ENCODE assay signal across 1 cellular context in genomic region chr11:41845066-41845465, GRCh38.
TF ChIP-seq lines count a peak whose summit lies in the region.

No MANE protein-coding gene starts in this region.

TF ChIP-seq in GM23338, 12 proteins besides CTCF, POLR2A, EP300 and RAD21 (continued from another document):
- TF ChIP-seq, protein P1, sequence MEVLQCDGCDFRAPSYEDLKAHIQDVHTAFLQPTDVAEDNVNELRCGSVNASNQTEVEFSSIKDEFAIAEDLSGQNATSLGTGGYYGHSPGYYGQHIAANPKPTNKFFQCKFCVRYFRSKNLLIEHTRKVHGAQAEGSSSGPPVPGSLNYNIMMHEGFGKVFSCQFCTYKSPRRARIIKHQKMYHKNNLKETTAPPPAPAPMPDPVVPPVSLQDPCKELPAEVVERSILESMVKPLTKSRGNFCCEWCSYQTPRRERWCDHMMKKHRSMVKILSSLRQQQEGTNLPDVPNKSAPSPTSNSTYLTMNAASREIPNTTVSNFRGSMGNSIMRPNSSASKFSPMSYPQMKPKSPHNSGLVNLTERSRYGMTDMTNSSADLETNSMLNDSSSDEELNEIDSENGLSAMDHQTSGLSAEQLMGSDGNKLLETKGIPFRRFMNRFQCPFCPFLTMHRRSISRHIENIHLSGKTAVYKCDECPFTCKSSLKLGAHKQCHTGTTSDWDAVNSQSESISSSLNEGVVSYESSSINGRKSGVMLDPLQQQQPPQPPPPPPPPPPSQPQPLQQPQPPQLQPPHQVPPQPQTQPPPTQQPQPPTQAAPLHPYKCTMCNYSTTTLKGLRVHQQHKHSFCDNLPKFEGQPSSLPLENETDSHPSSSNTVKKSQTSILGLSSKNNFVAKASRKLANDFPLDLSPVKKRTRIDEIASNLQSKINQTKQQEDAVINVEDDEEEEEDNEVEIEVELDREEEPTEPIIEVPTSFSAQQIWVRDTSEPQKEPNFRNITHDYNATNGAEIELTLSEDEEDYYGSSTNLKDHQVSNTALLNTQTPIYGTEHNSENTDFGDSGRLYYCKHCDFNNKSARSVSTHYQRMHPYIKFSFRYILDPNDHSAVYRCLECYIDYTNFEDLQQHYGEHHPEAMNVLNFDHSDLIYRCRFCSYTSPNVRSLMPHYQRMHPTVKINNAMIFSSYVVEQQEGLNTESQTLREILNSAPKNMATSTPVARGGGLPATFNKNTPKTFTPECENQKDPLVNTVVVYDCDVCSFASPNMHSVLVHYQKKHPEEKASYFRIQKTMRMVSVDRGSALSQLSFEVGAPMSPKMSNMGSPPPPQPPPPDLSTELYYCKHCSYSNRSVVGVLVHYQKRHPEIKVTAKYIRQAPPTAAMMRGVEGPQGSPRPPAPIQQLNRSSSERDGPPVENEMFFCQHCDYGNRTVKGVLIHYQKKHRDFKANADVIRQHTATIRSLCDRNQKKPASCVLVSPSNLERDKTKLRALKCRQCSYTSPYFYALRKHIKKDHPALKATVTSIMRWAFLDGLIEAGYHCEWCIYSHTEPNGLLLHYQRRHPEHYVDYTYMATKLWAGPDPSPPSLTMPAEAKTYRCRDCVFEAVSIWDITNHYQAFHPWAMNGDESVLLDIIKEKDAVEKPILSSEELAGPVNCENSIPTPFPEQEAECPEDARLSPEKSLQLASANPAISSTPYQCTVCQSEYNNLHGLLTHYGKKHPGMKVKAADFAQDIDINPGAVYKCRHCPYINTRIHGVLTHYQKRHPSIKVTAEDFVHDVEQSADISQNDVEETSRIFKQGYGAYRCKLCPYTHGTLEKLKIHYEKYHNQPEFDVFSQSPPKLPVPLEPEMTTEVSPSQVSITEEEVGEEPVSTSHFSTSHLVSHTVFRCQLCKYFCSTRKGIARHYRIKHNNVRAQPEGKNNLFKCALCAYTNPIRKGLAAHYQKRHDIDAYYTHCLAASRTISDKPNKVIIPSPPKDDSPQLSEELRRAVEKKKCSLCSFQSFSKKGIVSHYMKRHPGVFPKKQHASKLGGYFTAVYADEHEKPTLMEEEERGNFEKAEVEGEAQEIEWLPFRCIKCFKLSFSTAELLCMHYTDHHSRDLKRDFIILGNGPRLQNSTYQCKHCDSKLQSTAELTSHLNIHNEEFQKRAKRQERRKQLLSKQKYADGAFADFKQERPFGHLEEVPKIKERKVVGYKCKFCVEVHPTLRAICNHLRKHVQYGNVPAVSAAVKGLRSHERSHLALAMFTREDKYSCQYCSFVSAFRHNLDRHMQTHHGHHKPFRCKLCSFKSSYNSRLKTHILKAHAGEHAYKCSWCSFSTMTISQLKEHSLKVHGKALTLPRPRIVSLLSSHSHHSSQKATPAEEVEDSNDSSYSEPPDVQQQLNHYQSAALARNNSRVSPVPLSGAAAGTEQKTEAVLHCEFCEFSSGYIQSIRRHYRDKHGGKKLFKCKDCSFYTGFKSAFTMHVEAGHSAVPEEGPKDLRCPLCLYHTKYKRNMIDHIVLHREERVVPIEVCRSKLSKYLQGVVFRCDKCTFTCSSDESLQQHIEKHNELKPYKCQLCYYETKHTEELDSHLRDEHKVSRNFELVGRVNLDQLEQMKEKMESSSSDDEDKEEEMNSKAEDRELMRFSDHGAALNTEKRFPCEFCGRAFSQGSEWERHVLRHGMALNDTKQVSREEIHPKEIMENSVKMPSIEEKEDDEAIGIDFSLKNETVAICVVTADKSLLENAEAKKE (CRISPR knock-in tag; IDR thresholded peaks at IDR 0.05): no peak
- TF ChIP-seq CREB1 (CRISPR knock-in tag; IDR thresholded peaks at IDR 0.05; ENCODE audit: low read depth) (no peak), EZH2phosphoT487 (IDR thresholded peaks at IDR 0.05; ENCODE audit: unreplicated experiment) (no peak), STAT1 (IDR thresholded peaks at IDR 0.05; ENCODE audit: unreplicated experiment) (no peak), ZNF331 (CRISPR knock-in tag; IDR thresholded peaks at IDR 0.05; ENCODE audit: low read depth) (no peak), POLR2AphosphoS5 (IDR thresholded peaks at IDR 0.05; ENCODE audit: low read depth) (no peak)
- TF ChIP-seq, protein P2, sequence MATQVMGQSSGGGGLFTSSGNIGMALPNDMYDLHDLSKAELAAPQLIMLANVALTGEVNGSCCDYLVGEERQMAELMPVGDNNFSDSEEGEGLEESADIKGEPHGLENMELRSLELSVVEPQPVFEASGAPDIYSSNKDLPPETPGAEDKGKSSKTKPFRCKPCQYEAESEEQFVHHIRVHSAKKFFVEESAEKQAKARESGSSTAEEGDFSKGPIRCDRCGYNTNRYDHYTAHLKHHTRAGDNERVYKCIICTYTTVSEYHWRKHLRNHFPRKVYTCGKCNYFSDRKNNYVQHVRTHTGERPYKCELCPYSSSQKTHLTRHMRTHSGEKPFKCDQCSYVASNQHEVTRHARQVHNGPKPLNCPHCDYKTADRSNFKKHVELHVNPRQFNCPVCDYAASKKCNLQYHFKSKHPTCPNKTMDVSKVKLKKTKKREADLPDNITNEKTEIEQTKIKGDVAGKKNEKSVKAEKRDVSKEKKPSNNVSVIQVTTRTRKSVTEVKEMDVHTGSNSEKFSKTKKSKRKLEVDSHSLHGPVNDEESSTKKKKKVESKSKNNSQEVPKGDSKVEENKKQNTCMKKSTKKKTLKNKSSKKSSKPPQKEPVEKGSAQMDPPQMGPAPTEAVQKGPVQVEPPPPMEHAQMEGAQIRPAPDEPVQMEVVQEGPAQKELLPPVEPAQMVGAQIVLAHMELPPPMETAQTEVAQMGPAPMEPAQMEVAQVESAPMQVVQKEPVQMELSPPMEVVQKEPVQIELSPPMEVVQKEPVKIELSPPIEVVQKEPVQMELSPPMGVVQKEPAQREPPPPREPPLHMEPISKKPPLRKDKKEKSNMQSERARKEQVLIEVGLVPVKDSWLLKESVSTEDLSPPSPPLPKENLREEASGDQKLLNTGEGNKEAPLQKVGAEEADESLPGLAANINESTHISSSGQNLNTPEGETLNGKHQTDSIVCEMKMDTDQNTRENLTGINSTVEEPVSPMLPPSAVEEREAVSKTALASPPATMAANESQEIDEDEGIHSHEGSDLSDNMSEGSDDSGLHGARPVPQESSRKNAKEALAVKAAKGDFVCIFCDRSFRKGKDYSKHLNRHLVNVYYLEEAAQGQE (IDR thresholded peaks at IDR 0.05; ENCODE audit: unreplicated experiment): no peak
- TF ChIP-seq, protein P3, sequence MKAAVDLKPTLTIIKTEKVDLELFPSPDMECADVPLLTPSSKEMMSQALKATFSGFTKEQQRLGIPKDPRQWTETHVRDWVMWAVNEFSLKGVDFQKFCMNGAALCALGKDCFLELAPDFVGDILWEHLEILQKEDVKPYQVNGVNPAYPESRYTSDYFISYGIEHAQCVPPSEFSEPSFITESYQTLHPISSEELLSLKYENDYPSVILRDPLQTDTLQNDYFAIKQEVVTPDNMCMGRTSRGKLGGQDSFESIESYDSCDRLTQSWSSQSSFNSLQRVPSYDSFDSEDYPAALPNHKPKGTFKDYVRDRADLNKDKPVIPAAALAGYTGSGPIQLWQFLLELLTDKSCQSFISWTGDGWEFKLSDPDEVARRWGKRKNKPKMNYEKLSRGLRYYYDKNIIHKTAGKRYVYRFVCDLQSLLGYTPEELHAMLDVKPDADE (IDR thresholded peaks at IDR 0.05): no peak
